ENCODE assay signal across 8 cellular contexts in the genomic region with DNA sequence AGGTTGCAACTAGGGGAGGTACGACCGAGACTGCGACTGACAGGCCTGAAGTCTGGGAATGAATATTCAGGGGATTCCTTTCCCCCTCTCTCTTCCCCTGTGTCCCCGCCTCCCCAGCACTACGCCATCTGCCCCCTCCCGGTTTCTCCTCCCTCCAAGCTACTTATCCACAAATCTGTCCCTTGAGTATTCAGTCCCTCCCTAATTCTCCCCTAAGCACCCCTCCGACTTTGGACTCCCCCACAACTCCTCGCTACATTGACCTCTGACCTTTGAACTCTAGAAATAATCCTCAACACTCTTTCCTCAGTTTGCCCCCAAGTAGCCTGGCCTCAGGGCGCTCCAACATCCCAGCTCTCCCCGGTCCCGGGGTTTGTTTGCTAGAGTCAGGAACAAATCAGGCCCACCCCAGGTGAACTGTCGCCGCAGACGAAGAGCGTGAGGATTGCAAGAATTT. TPM values are rescaled to one million over a fixed set of nuclear protein-coding genes. Genes with fewer than 3 reads are reported as not detected.
DNase-seq lines count a peak whose midpoint lies in the region; ATAC-seq and TF ChIP-seq lines count a peak whose summit lies in the region.

No MANE protein-coding gene starts in this region.

- CTCF ChIA-PET in GM10248 (lab: Yijun Ruan, JAX): interaction anchor here (1.4 to 3.6 kb wide), 5 partner anchors 8 to 87 kb away, joined by 3 to 16 read pairs (median 5); a partner anchor contains a TSS

- POLR2A ChIA-PET in GM10248 (lab: Yijun Ruan, JAX): interaction anchor here (0.6 to 1.1 kb wide), 3 partner anchors 9 to 56 kb away, joined by 3 read pairs; a partner anchor contains a TSS

- no peaks in the 10 kb centered on the region for H3K27me3 ChIP-seq in cardiac muscle cell
- H3K27me3 ChIP-seq in ovary: no peaks in the 10 kb centered on the region

- TF ChIP-seq POLR2A in ovary (IDR thresholded peaks at IDR 0.05): no peak

- peaks cover 22 to 25% of the 10 kb centered on the region in 2 donors for H3K36me3 Mint-ChIP-seq in activated naive CD4-positive, alpha-beta T cell treated with anti-CD3 and anti-CD28 coated beads, Interleukin-2, amount 50 U/mL, for 72 hours

- ATAC-seq in activated naive CD4-positive, alpha-beta T cell treated with anti-CD3 and anti-CD28 coated beads, Interleukin-2, amount 50 U/mL, for 72 hours: peak in 1 of 2 donors; percentile 3

- H3K9me3 Mint-ChIP-seq in activated naive CD4-positive, alpha-beta T cell treated with anti-CD3 and anti-CD28 coated beads, Interleukin-2, amount 50 U/mL, for 72 hours: no peaks in the 10 kb centered on the region

- peak overlapping the region; percentile 76 for H3K27ac ChIP-seq in KOPT-K1 (ENCODE audit: low read depth, low read length, poor library complexity, severe bottlenecking)
- peak overlapping the region; percentile 89 for H3K27ac ChIP-seq in cardiac muscle cell
- H3K27ac ChIP-seq in ovary: peak overlapping the region; percentile 83 to 87

- H3K4me3 ChIP-seq in cardiac muscle cell: peak overlapping the region; percentile 75
- H3K4me3 ChIP-seq in ovary: peak overlapping the region; percentile 64

- H3K27ac Mint-ChIP-seq in activated naive CD4-positive, alpha-beta T cell treated with anti-CD3 and anti-CD28 coated beads, Interleukin-2, amount 50 U/mL, for 72 hours: peak overlapping the region; percentile 95 to 97

- H3K9me3 ChIP-seq in KOPT-K1 (ENCODE audit: insufficient read depth, low read length, poor library complexity, severe bottlenecking) (no peaks in the 10 kb centered on the region), cardiac muscle cell (ENCODE audit: low read depth) (no peaks in the 10 kb centered on the region), ovary (no peaks in the 10 kb centered on the region)

- no peak for TF ChIP-seq CTCF in cardiac muscle cell (IDR thresholded peaks at IDR 0.05; ENCODE audit: low read depth, low read length)
- TF ChIP-seq CTCF in ovary (IDR thresholded peaks at IDR 0.05): no peak
- TF ChIP-seq CTCF in GM10248 (IDR thresholded peaks at IDR 0.05; ENCODE audit: control extremely low read depth, extremely low read depth, low read depth, missing control alignments): no peak

- intact Hi-C loops in ovary (cut with DNase I): no loop called here

- DNase-seq in NCI-H1105 treated with DMSO at 0.1 percent for 48 hours (lab: John Stamatoyannopoulos, UW) (peak; percentile 41), NCI-H1105 (lab: John Stamatoyannopoulos, UW) (no peak), cardiac muscle cell (ENCODE audit: low read depth in 1 of 2, low spot score in 1 of 2) (peak; percentile 70 to 76), ovary (peak in 4 of 5 donors; percentile 69 to 73 (median 71)), SKM-1 treated with dmso at 0.1 percent for 144 hours (lab: John Stamatoyannopoulos, UW; ENCODE audit: unreplicated experiment) (no peak), GM10248 (ENCODE audit: extremely low spot score) (no peak)
- DNase-seq in activated naive CD4-positive, alpha-beta T cell treated with anti-CD3 and anti-CD28 coated beads, Interleukin-2, amount 50 U/mL, for 72 hours (ENCODE audit: low spot score in 2 of 2): no peak

- TF ChIP-seq EP300 in ovary (IDR thresholded peaks at IDR 0.05): no peak

- H3K4me1 ChIP-seq in cardiac muscle cell (ENCODE audit: low read depth): peaks cover 14% of the 10 kb centered on the region
- peaks cover 7% of the 10 kb centered on the region for H3K4me1 ChIP-seq in ovary (ENCODE audit: insufficient read depth)

- WGBS in ovary, 3 donors: 1 to 3% (median 2%) methylated on average over 15 of the region's 15 CpGs

- peaks cover 42% of the 10 kb centered on the region for H3K36me3 ChIP-seq in KOPT-K1 (ENCODE audit: insufficient read depth, low read length)
- H3K36me3 ChIP-seq in cardiac muscle cell: peaks cover 26% of the 10 kb centered on the region
- no peaks in the 10 kb centered on the region for H3K36me3 ChIP-seq in ovary

RNA-seq across cellular contexts. Expression of a gene that starts 0.4 kb away (rescaled TPM):
- 10 to 100 TPM in 1 of 2 donors, 1 to 10 TPM in 1; 3.8 to 36.1 TPM for total RNA-seq in activated naive CD4-positive, alpha-beta T cell treated with anti-CD3 and anti-CD28 coated beads, Interleukin-2, amount 50 U/mL, for 72 hours
- total RNA-seq in cardiac muscle cell (19.7 and 26.7 TPM in 2 replicates), ovary (10 to 100 TPM; 12.6 to 20.3 (median 14.3) TPM)
- polyA plus RNA-seq in cardiac muscle cell (4.9 and 8.0 TPM in 2 replicates), ovary (10 to 100 TPM; 14.3 to 15.5 TPM)

RNA-seq across cellular contexts. Expression of a gene that starts 0.6 kb away (rescaled TPM):
- 10 to 100 TPM; 62.3 to 83.9 TPM for total RNA-seq in activated naive CD4-positive, alpha-beta T cell treated with anti-CD3 and anti-CD28 coated beads, Interleukin-2, amount 50 U/mL, for 72 hours
- total RNA-seq in cardiac muscle cell (30.8 and 50.9 TPM in 2 replicates), ovary (10 to 100 TPM; 18.6 to 32.7 (median 22.7) TPM)
- polyA plus RNA-seq in cardiac muscle cell (66.5 and 80.7 TPM in 2 replicates), ovary (10 to 100 TPM; 33.0 to 38.9 TPM)

RNA-seq across cellular contexts. Expression of a gene that starts 8.9 kb away (rescaled TPM):
- 10 to 100 TPM in 1 of 2 donors, 1 to 10 TPM in 1; 6.9 to 18.5 TPM for total RNA-seq in activated naive CD4-positive, alpha-beta T cell treated with anti-CD3 and anti-CD28 coated beads, Interleukin-2, amount 50 U/mL, for 72 hours
- total RNA-seq in cardiac muscle cell (0.45 TPM in 1 of 2 replicates, not detected in the other), ovary (1 to 10 TPM in 5 of 7 donors, under 1 TPM in 2; 0.48 to 3.8 (median 1.2) TPM)
- polyA plus RNA-seq in cardiac muscle cell (0.20 and 0.39 TPM in 2 replicates), ovary (1 to 10 TPM; 2.1 to 4.6 TPM)

RNA-seq across cellular contexts. Expression of a gene that starts 10.5 kb away (rescaled TPM):
- under 1 TPM; 0.77 to 0.78 TPM for total RNA-seq in activated naive CD4-positive, alpha-beta T cell treated with anti-CD3 and anti-CD28 coated beads, Interleukin-2, amount 50 U/mL, for 72 hours
- total RNA-seq in cardiac muscle cell (0.48 TPM in 1 of 2 replicates, not detected in the other), ovary (1 to 10 TPM in 2 of 7 donors, under 1 TPM in 3, not detected in 2; 0.42 to 1.4 (median 0.88) TPM)
- polyA plus RNA-seq in cardiac muscle cell (0.44 TPM in 1 of 2 replicates, not detected in the other), ovary (under 1 TPM in 1 of 2 donors, not detected in 1; 0.15 TPM)

RNA-seq across cellular contexts. Expression of a gene that starts 18.9 kb away (rescaled TPM):
- total RNA-seq in activated naive CD4-positive, alpha-beta T cell treated with anti-CD3 and anti-CD28 coated beads, Interleukin-2, amount 50 U/mL, for 72 hours: 1 to 10 TPM; 2.8 to 7.1 TPM
- total RNA-seq in cardiac muscle cell (22.0 and 28.1 TPM in 2 replicates), ovary (10 to 100 TPM in 5 of 7 donors, 1 to 10 TPM in 2; 8.0 to 18.0 (median 14.7) TPM)
- polyA plus RNA-seq in cardiac muscle cell (23.3 and 29.9 TPM in 2 replicates), ovary (10 to 100 TPM in 1 of 2 donors, 1 to 10 TPM in 1; 5.0 to 13.4 TPM)

Comparison
In these comparisons a context has a peak if more than half of its experiments do, and no peak if none do; other contexts are left out.
1. DNase-seq: peak in NCI-H1105 treated with DMSO at 0.1 percent for 48 hours (single experiment), cardiac muscle cell (2 of 2) and ovary (4 of 5); none in NCI-H1105 (single experiment), activated naive CD4-positive, alpha-beta T cell treated with anti-CD3 and anti-CD28 coated beads, Interleukin-2, amount 50 U/mL, for 72 hours (0 of 2), SKM-1 treated with dmso at 0.1 percent for 144 hours (single experiment) and GM10248 (single experiment).
2. Peak in every context shown above with its lines, with median percentiles within 50 percentile points of each other: H3K27ac ChIP-seq.